7 cellular contexts compared by ENCODE assay signal in the genomic region with DNA sequence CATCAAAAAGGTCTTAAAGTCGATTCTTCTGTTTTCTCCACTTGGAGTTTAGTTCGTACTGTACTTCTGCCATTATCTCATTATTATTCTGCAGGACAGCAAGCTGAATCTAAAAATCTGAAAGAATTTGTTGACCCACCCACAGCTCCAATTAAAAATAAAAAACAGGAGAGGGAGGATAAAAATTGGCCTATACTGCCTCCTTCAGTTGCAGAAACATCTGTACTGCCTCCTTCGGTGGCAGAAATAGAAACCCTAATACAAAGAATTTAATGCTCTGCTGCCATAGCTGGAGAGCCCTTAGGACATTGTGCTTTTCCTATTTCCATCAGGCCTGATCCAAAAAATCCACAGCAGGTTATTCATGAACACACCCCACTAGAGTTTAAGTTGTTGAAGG.
"Had no signal": no experiment of that assay in that cellular context is flagged by ENCODE, and none has a peak within 500 bp of the region (broad histone marks: within the 10 kb centered on the region; RNA-seq: fewer than 3 reads in every experiment).

No MANE protein-coding gene starts in this region.

- FAIRE-seq: HTR-8/SVneo had no signal

- H3K4me2 ChIP-seq: KMS-11 had no signal

- H3K9ac ChIP-seq: GM23248, KMS-11 had no signal

- DNase-seq: GM23248, H7, HCEC 1CT, IMR-90, KBM-7 had no signal

- H3K4me3 ChIP-seq: GM23248 had no signal

- H3K27ac ChIP-seq: GM23248, KMS-11 had no signal

- H2AFZ ChIP-seq: GM23248 had no signal
